Comparison of ENCODE assay signal across 16 cellular contexts in the genomic region with DNA sequence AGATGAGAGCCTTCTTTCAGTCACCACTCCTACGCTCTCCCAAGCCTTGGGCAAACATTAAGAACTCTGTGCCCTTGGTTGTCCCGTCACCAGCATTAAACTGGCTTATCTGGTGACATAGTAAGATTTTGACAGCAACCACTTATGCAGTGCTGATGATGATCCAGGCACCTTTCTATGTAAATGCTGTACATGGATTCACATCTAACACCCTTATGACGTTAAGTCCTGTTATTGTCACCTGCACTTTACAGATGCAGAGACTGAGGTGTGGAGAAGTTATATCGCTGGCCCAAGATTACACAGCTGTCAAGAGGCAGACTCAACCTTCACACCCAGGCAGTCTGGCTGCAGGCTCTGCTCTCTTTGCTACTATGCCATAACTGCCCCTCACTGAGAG. TPM values are rescaled to one million over a fixed set of nuclear protein-coding genes. Genes with fewer than 3 reads are reported as not detected.
DNase-seq lines count a peak whose midpoint lies in the region; ATAC-seq and TF ChIP-seq lines count a peak whose summit lies in the region.
"Had no signal": no experiment of that assay in that cellular context is flagged by ENCODE, and none has a peak within 500 bp of the region (broad histone marks: within the 10 kb centered on the region; RNA-seq: fewer than 3 reads in every experiment).

No MANE protein-coding gene starts in this region.

- H3K27me3 ChIP-seq in CD4-positive, alpha-beta T cell (ENCODE audit: control insufficient read depth, insufficient read depth, low read length), result no peaks in the 10 kb centered on the region
- no peaks in the 10 kb centered on the region for H3K27me3 ChIP-seq in CD8-positive, alpha-beta T cell (ENCODE audit: insufficient read depth, low read length)
- H3K27me3 ChIP-seq in right atrium auricular region (no peaks in the 10 kb centered on the region), upper lobe of left lung (no peaks in the 10 kb centered on the region), hepatocyte (peaks cover 6% of the 10 kb centered on the region)

- H3K9me3 ChIP-seq in CD4-positive, alpha-beta T cell (ENCODE audit: control insufficient read depth, low read length), result no peaks in the 10 kb centered on the region
- no peaks in the 10 kb centered on the region for H3K9me3 ChIP-seq in CD8-positive, alpha-beta T cell (ENCODE audit: low read length)
- H3K9me3 ChIP-seq in right atrium auricular region, result no peaks in the 10 kb centered on the region
- no peaks in the 10 kb centered on the region for H3K9me3 ChIP-seq in upper lobe of left lung
- no peaks in the 10 kb centered on the region for H3K9me3 ChIP-seq in hepatocyte (ENCODE audit: low read depth)
- H3K9me3 ChIP-seq: BE2C, HAP-1 had no signal

- intact Hi-C loops in CD4-positive, alpha-beta T cell (cut with DNase I, micrococcal nuclease), result no loop called here
- intact Hi-C loops in CD8-positive, alpha-beta T cell (cut with DNase I, micrococcal nuclease), result loop anchor here in 1 of 2 experiments (2.0 kb wide), 2 partner anchors 25 to 45 kb away; partner anchors contain the start of genes RASL11A and RPL21

- DNase-seq in CD4-positive, alpha-beta T cell, result no peak
- DNase-seq in CD8-positive, alpha-beta T cell, result no peak
- peak in 1 of 61 donors; percentile 50 for DNase-seq in caudate nucleus (lab: John Stamatoyannopoulos, UW)
- DNase-seq in right atrium auricular region (ENCODE audit: low spot score), result peak; percentile 13
- DNase-seq in NOMO-1 (lab: John Stamatoyannopoulos, UW; ENCODE audit: unreplicated experiment in 2 of 2), result no peak
- DNase-seq in upper lobe of left lung, result no peak
- no peak for DNase-seq in hepatocyte (ENCODE audit: low spot score)
- DNase-seq: ACHN; BE2C; CD4-positive, CD25-positive, alpha-beta regulatory T cell; DMS153; DMS79; GF-D8; GM23248 had no signal

- no peak for ATAC-seq in CD4-positive, alpha-beta T cell (ENCODE audit: poor library complexity)
- ATAC-seq in CD8-positive, alpha-beta T cell, result no peak
- ATAC-seq in upper lobe of left lung (ENCODE audit: low FRiP score in 2 of 2) (no peak), GM21619 (IDR thresholded peaks at IDR 0.05; ENCODE audit: unreplicated experiment) (no peak)

- H3K27ac Mint-ChIP-seq in CD4-positive, alpha-beta T cell, result peak overlapping the region; percentile 86
- H3K27ac Mint-ChIP-seq in CD8-positive, alpha-beta T cell, result peak overlapping the region; percentile 86

- no peaks in the 10 kb centered on the region for H3K36me3 ChIP-seq in CD8-positive, alpha-beta T cell (ENCODE audit: insufficient read depth, low read length)
- H3K36me3 ChIP-seq in right atrium auricular region (no peaks in the 10 kb centered on the region), upper lobe of left lung (no peaks in the 10 kb centered on the region), hepatocyte (replicated peaks; ENCODE audit: insufficient read depth, low read depth) (no peaks in the 10 kb centered on the region)
- H3K36me3 ChIP-seq: BE2C, HAP-1 had no signal

- no peak overlapping the region for H3K27ac ChIP-seq in CD4-positive, alpha-beta T cell (ENCODE audit: low read depth, low read length)
- no peak overlapping the region for H3K27ac ChIP-seq in CD8-positive, alpha-beta T cell (ENCODE audit: low read depth, low read length)
- peak overlapping the region; percentile 39 for H3K27ac ChIP-seq in caudate nucleus (ENCODE audit: low read depth, low read length)
- no peak overlapping the region for H3K27ac ChIP-seq in right atrium auricular region
- H3K27ac ChIP-seq in upper lobe of left lung, result no peak overlapping the region
- H3K27ac ChIP-seq in hepatocyte, result no peak overlapping the region
- H3K27ac ChIP-seq: GM23248 had no signal

- H3K4me1 Mint-ChIP-seq in CD4-positive, alpha-beta T cell (ENCODE audit: low read depth), result peaks cover 33% of the 10 kb centered on the region
- H3K4me1 Mint-ChIP-seq in CD8-positive, alpha-beta T cell (ENCODE audit: low read depth), result peaks cover 29% of the 10 kb centered on the region

- no peaks in the 10 kb centered on the region for H3K9me3 Mint-ChIP-seq in CD4-positive, alpha-beta T cell
- H3K9me3 Mint-ChIP-seq in CD8-positive, alpha-beta T cell, result no peaks in the 10 kb centered on the region

- H3K36me3 Mint-ChIP-seq in CD4-positive, alpha-beta T cell (ENCODE audit: low read depth), result no peaks in the 10 kb centered on the region
- H3K36me3 Mint-ChIP-seq in CD8-positive, alpha-beta T cell, result no peaks in the 10 kb centered on the region
- H3K36me3 Mint-ChIP-seq: CD4-positive, CD25-positive, alpha-beta regulatory T cell had no signal

- POLR2A ChIA-PET in CD4-positive, alpha-beta T cell (lab: Charles Lee), result no interaction called here
- POLR2A ChIA-PET in CD8-positive, alpha-beta T cell (lab: Charles Lee), result interaction anchor here (1.2 kb wide), 1 partner anchor 9 kb away, joined by 3 read pairs; no protein-coding TSS in a partner anchor

- H3K4me3 ChIP-seq in CD8-positive, alpha-beta T cell (ENCODE audit: low read depth, low read length), result no peak overlapping the region
- H3K4me3 ChIP-seq in right atrium auricular region (no peak overlapping the region), upper lobe of left lung (no peak overlapping the region), hepatocyte (no peak overlapping the region)
- H3K4me3 ChIP-seq: GM23248, HAP-1 had no signal

- CTCF ChIA-PET in CD4-positive, alpha-beta T cell (lab: Charles Lee), result no interaction called here
- CTCF ChIA-PET in CD8-positive, alpha-beta T cell (lab: Charles Lee), result interaction anchor here (0.9 to 1.2 kb wide), 2 partner anchors 25 to 66 kb away, joined by 3 read pairs; partner anchors contain the start of gene RASL11A

- H3K27me3 Mint-ChIP-seq in CD4-positive, alpha-beta T cell, result no peaks in the 10 kb centered on the region
- H3K27me3 Mint-ChIP-seq in CD8-positive, alpha-beta T cell (ENCODE audit: low read depth), result no peaks in the 10 kb centered on the region

- no peaks in the 10 kb centered on the region for H4K20me1 ChIP-seq in hepatocyte (ENCODE audit: insufficient read depth, poor library complexity, severe bottlenecking)

- no peak overlapping the region for H3K4me2 ChIP-seq in hepatocyte

- no peak overlapping the region for H3K4me3 Mint-ChIP-seq in CD4-positive, alpha-beta T cell
- H3K4me3 Mint-ChIP-seq in CD8-positive, alpha-beta T cell, result no peak overlapping the region
- H3K4me3 Mint-ChIP-seq: CD4-positive, CD25-positive, alpha-beta regulatory T cell had no signal

- no peak for TF ChIP-seq POLR2A in upper lobe of left lung (IDR thresholded peaks at IDR 0.05)

- H3K9me2 ChIP-seq in hepatocyte (replicated peaks; ENCODE audit: insufficient read depth), result no peaks in the 10 kb centered on the region

- H3K79me2 ChIP-seq in hepatocyte, result no peaks in the 10 kb centered on the region

- WGBS in upper lobe of left lung, 2 donors, result 88 to 95% methylated on average over 4 of the region's 4 CpGs
- 78% methylated on average over 4 of the region's 4 CpGs for WGBS in hepatocyte (ENCODE audit: low lambda C conversion rate, missing lambda C conversion rate)

- peaks cover 34% of the 10 kb centered on the region for H3K4me1 ChIP-seq in CD8-positive, alpha-beta T cell (ENCODE audit: insufficient read depth, low read length)
- peaks cover 0 to 8% of the 10 kb centered on the region in 2 donors for H3K4me1 ChIP-seq in right atrium auricular region
- no peaks in the 10 kb centered on the region for H3K4me1 ChIP-seq in upper lobe of left lung
- H3K4me1 ChIP-seq in hepatocyte (ENCODE audit: insufficient read depth), result no peaks in the 10 kb centered on the region
- H3K4me1 ChIP-seq: BE2C, HAP-1 had no signal

- no peak for TF ChIP-seq CTCF in CD4-positive, alpha-beta T cell (IDR thresholded peaks at IDR 0.05)
- TF ChIP-seq CTCF in CD8-positive, alpha-beta T cell (IDR thresholded peaks at IDR 0.05), result no peak
- TF ChIP-seq CTCF in right atrium auricular region (IDR thresholded peaks at IDR 0.05), result no peak
- no peak for TF ChIP-seq CTCF in upper lobe of left lung (IDR thresholded peaks at IDR 0.05)
- no peak for TF ChIP-seq CTCF in hepatocyte (IDR thresholded peaks at IDR 0.05; ENCODE audit: poor library complexity)

- TF ChIP-seq EP300 in upper lobe of left lung (IDR thresholded peaks at IDR 0.05), result no peak

- H2AFZ ChIP-seq in hepatocyte, result no peak overlapping the region
- H2AFZ ChIP-seq: GM23248 had no signal

RNA-seq across cellular contexts. Expression of gene RASL11A, which starts 25.0 kb away (rescaled TPM):
- 1 to 10 TPM; 2.9 to 4.7 TPM for total RNA-seq in CD4-positive, alpha-beta T cell
- 10 to 100 TPM in 1 of 2 experiments, 1 to 10 TPM in 1; 9.0 to 12.9 TPM for total RNA-seq in CD8-positive, alpha-beta T cell
- 10 to 100 TPM in 1 of 2 donors, 1 to 10 TPM in 1; 9.3 to 16.3 TPM for total RNA-seq in right atrium auricular region
- 10 to 100 TPM; 11.5 to 28.4 (median 17.0) TPM for total RNA-seq in upper lobe of left lung
- 15.3 and 18.8 TPM in 2 replicates for total RNA-seq in hepatocyte
- 4.5 and 6.3 TPM in 2 replicates for polyA plus RNA-seq in hepatocyte

RNA-seq across cellular contexts. Expression of gene RPL21, which starts 44.3 kb away (rescaled TPM):
- 1,000 to 10,000 TPM; 2,736 to 2,941 TPM for total RNA-seq in CD4-positive, alpha-beta T cell
- total RNA-seq in CD8-positive, alpha-beta T cell, result 1,000 to 10,000 TPM; 2,340 to 2,437 TPM
- total RNA-seq in right atrium auricular region (100 to 1,000 TPM; 424 to 949 TPM), upper lobe of left lung (100 to 1,000 TPM; 158 to 853 (median 524) TPM), hepatocyte (960 and 1,101 TPM in 2 replicates)
- 349 and 358 TPM in 2 replicates for polyA plus RNA-seq in hepatocyte
